Comparison of ENCODE assay signal across 8 cellular contexts in the genomic region with DNA sequence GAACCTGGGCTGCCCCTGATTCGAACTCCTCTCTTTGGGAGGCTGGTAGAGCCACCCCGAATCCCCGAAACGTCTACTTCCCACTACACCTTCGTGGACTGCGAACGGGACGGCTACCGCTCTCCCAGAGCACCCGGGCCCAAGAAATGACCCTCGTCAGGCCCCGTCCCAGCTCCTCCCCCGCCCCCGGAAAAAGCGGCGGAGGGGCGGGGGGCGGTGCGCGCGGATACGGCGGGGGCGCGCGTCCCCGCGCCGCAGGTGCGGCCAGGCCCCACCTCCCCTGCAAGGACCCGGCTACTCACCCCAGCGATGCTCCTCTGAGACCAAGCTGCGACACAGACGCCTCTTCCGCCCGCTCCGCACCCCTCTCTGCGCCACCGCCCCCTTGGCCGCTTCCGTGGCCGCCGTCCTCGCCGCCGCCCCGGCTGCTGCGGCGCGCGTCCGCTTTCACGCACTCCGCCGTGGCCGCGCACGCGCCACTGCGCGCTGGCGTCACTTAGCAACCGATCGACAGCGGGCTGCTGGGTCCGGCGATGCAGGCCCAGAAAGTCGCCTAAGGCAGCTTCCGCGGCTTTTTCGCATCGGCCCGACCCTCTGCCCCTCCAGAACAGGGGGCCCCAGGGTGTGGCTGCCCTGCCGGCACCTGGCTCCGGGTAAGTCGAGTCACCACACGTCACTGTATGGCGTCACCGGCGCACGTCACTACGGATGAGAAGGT. TPM values are rescaled to one million over a fixed set of nuclear protein-coding genes. Genes with fewer than 3 reads are reported as not detected.
DNase-seq lines count a peak whose midpoint lies in the region; ATAC-seq and TF ChIP-seq lines count a peak whose summit lies in the region.

A gene (minus strand): TSS at position 432 of the 718 bp plus-strand sequence.

- TF ChIP-seq CTCF in AG09309 (IDR thresholded peaks at IDR 0.05; ENCODE audit: control insufficient read depth, insufficient read depth, low read depth, low read length, missing control alignments) (no peak), coronary artery (IDR thresholded peaks at IDR 0.05) (no peak)

- DNase-seq in AG09309 (ENCODE audit: low read depth) (no peak), NCI-H446 treated with DMSO at 0.1 percent for 48 hours (lab: John Stamatoyannopoulos, UW) (peak; percentile 32), coronary artery (ENCODE audit: low spot score) (peak; percentile 91), left lobe of liver (ENCODE audit: low spot score) (peak; percentile 84)
- peak; percentile 84 for DNase-seq in activated CD4-positive, alpha-beta T cell treated with anti-CD3 and anti-CD28 coated beads for 48 hours
- DNase-seq in stimulated activated CD4-positive, alpha-beta T cell treated with anti-CD3 and anti-CD28 coated beads, Interleukin-2, amount 100 ng/mL, for 4 hours (ENCODE audit: low read depth) = peak; percentile 66

- ATAC-seq in GM18870 (IDR thresholded peaks at IDR 0.05; ENCODE audit: unreplicated experiment) (peak; percentile 55), HG03108 (IDR thresholded peaks at IDR 0.05; ENCODE audit: unreplicated experiment) (peak; percentile 76), left lobe of liver (peak; percentile 93)

- H3K27ac ChIP-seq in coronary artery = peak within 1 kb of the TSS; percentile 94 to 97

- H3K4me3 ChIP-seq in AG09309 (ENCODE audit: control insufficient read depth, low read depth, low read length) (peak within 1 kb of the TSS; percentile 70), coronary artery (peak within 1 kb of the TSS; percentile 92)

RNA-seq across cellular contexts. Expression of the gene that starts here (rescaled TPM):
- 4.7 TPM for total RNA-seq in left lobe of liver
